In the genomic region with DNA sequence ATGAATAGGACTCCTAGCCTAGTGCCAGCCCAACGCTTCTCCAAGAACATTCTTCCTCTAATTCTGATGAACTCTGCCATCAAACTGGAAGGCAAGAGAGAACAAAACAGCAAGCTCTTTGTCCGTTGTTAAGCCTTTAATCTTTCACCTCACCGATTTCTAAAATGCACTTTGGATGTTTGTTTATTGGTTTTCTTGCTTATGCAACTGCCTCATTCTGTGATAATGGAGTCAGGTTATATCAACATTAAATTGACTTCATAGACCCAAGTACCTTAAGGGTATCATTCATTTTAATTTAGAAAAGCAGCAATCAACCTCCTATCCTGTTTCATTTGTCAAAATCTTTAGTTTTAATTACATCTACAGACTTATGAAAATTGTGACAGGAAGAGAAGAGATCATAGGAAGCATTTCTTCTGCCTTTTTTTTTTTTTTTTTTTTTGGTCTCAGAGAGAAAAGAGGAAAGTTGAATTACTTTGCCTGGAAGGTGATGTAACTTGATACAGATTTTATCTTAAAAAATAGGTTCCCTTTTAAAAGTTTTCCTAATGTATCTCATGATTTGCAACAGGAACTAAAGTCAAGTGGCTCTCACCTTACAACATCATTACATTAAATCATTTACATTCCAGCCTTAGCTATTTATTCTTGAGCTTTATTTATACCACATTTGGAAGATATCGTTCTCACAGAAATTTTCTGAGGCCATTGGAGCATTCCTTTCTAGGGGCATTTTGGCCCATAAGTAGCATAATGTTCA, we compare ENCODE assay signal across 1 cellular context.
TF ChIP-seq lines count a peak whose summit lies in the region.

No MANE protein-coding gene starts in this region.

TF ChIP-seq in HEK293, 187 proteins besides CTCF, POLR2A, EP300 and RAD21 (continued from another document):
- TF ChIP-seq, protein P1, sequence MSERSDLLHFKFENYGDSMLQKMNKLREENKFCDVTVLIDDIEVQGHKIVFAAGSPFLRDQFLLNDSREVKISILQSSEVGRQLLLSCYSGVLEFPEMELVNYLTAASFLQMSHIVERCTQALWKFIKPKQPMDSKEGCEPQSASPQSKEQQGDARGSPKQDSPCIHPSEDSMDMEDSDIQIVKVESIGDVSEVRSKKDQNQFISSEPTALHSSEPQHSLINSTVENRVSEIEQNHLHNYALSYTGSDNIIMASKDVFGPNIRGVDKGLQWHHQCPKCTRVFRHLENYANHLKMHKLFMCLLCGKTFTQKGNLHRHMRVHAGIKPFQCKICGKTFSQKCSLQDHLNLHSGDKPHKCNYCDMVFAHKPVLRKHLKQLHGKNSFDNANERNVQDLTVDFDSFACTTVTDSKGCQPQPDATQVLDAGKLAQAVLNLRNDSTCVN (tag by site-specific recombination; optimal IDR thresholded peaks at IDR 0.05) = no peak
- TF ChIP-seq, protein P2, sequence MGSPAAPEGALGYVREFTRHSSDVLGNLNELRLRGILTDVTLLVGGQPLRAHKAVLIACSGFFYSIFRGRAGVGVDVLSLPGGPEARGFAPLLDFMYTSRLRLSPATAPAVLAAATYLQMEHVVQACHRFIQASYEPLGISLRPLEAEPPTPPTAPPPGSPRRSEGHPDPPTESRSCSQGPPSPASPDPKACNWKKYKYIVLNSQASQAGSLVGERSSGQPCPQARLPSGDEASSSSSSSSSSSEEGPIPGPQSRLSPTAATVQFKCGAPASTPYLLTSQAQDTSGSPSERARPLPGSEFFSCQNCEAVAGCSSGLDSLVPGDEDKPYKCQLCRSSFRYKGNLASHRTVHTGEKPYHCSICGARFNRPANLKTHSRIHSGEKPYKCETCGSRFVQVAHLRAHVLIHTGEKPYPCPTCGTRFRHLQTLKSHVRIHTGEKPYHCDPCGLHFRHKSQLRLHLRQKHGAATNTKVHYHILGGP (tag by site-specific recombination; IDR thresholded peaks at IDR 0.05) = no peak
- TF ChIP-seq ZNF132 (tag by site-specific recombination; IDR thresholded peaks at IDR 0.05; ENCODE audit: borderline replicate concordance) = no peak
- TF ChIP-seq ZNF404 (tag by site-specific recombination; IDR thresholded peaks at IDR 0.05) = no peak
- TF ChIP-seq ZBTB17 (tag by site-specific recombination; IDR thresholded peaks at IDR 0.05) = peak; percentile 24; the same call in 1 of the 2 replicates
- TF ChIP-seq ZNF621 (tag by site-specific recombination; IDR thresholded peaks at IDR 0.05) = no peak
- peak; percentile 64; the same call in 1 of the 2 replicates for TF ChIP-seq ZNF843 (tag by site-specific recombination; IDR thresholded peaks at IDR 0.05)
- TF ChIP-seq ZNF521 (tag by site-specific recombination; IDR thresholded peaks at IDR 0.05) = no peak
- TF ChIP-seq, protein P3, sequence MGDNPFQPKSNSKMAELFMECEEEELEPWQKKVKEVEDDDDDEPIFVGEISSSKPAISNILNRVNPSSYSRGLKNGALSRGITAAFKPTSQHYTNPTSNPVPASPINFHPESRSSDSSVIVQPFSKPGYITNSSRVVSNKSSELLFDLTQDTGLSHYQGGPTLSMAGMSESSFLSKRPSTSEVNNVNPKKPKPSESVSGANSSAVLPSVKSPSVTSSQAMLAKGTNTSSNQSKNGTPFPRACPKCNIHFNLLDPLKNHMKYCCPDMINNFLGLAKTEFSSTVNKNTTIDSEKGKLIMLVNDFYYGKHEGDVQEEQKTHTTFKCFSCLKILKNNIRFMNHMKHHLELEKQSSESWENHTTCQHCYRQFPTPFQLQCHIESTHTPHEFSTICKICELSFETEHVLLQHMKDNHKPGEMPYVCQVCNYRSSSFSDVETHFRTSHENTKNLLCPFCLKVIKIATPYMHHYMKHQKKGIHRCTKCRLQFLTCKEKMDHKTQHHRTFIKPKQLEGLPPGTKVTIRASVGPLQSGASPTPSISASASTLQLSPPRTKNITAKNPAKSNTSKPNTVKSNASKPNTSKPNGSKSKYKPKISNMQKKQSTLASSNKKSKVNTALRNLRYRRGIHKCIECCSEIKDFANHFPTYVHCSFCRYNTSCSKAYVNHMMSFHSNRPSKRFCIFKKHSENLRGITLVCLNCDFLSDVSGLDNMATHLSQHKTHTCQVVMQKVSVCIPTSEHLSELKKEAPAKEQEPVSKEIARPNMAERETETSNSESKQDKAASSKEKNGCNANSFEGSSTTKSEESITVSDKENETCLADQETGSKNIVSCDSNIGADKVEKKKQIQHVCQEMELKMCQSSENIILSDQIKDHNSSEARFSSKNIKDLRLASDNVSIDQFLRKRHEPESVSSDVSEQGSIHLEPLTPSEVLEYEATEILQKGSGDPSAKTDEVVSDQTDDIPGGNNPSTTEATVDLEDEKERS (tag by site-specific recombination; IDR thresholded peaks at IDR 0.05) = no peak
- no peak for TF ChIP-seq ZNF138 (tag by site-specific recombination; IDR thresholded peaks at IDR 0.05; ENCODE audit: borderline replicate concordance)
- TF ChIP-seq, protein P4, sequence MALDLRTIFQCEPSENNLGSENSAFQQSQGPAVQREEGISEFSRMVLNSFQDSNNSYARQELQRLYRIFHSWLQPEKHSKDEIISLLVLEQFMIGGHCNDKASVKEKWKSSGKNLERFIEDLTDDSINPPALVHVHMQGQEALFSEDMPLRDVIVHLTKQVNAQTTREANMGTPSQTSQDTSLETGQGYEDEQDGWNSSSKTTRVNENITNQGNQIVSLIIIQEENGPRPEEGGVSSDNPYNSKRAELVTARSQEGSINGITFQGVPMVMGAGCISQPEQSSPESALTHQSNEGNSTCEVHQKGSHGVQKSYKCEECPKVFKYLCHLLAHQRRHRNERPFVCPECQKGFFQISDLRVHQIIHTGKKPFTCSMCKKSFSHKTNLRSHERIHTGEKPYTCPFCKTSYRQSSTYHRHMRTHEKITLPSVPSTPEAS (tag by site-specific recombination; IDR thresholded peaks at IDR 0.05) = no peak
- TF ChIP-seq, protein P5, sequence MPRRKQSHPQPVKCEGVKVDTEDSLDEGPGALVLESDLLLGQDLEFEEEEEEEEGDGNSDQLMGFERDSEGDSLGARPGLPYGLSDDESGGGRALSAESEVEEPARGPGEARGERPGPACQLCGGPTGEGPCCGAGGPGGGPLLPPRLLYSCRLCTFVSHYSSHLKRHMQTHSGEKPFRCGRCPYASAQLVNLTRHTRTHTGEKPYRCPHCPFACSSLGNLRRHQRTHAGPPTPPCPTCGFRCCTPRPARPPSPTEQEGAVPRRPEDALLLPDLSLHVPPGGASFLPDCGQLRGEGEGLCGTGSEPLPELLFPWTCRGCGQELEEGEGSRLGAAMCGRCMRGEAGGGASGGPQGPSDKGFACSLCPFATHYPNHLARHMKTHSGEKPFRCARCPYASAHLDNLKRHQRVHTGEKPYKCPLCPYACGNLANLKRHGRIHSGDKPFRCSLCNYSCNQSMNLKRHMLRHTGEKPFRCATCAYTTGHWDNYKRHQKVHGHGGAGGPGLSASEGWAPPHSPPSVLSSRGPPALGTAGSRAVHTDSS (tag by site-specific recombination; IDR thresholded peaks at IDR 0.05) = no peak
- peak; percentile 95 for TF ChIP-seq TCF7L2 (IDR thresholded peaks at IDR 0.05; ENCODE audit: borderline replicate concordance, low read depth, low read length)
- TF ChIP-seq, protein P6, sequence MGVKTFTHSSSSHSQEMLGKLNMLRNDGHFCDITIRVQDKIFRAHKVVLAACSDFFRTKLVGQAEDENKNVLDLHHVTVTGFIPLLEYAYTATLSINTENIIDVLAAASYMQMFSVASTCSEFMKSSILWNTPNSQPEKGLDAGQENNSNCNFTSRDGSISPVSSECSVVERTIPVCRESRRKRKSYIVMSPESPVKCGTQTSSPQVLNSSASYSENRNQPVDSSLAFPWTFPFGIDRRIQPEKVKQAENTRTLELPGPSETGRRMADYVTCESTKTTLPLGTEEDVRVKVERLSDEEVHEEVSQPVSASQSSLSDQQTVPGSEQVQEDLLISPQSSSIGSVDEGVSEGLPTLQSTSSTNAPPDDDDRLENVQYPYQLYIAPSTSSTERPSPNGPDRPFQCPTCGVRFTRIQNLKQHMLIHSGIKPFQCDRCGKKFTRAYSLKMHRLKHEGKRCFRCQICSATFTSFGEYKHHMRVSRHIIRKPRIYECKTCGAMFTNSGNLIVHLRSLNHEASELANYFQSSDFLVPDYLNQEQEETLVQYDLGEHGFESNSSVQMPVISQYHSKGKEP (tag by site-specific recombination; IDR thresholded peaks at IDR 0.05) = 0 out of 2 replicates have a peak, but pooled peaks have one; percentile 33
- peak; percentile 72; the same call in 1 of the 2 replicates for TF ChIP-seq BCL11A (tag by site-specific recombination; IDR thresholded peaks at IDR 0.05; ENCODE audit: low read depth)
- no peak for TF ChIP-seq ZNF530 (tag by site-specific recombination; IDR thresholded peaks at IDR 0.05; ENCODE audit: low read depth)
- TF ChIP-seq PRDM1 (tag by site-specific recombination; IDR thresholded peaks at IDR 0.05) = no peak
- TF ChIP-seq ZNF433 (tag by site-specific recombination; IDR thresholded peaks at IDR 0.05; ENCODE audit: low read depth) = no peak
- TF ChIP-seq MEIS1 (CRISPR knock-in tag; IDR thresholded peaks at IDR 0.05; ENCODE audit: borderline replicate concordance) = no peak
- TF ChIP-seq ZNF354C (tag by site-specific recombination; IDR thresholded peaks at IDR 0.05; ENCODE audit: borderline replicate concordance, low read depth) = no peak
- peak; percentile 63; the same call in 1 of the 2 replicates for TF ChIP-seq ZXDB (tag by site-specific recombination; IDR thresholded peaks at IDR 0.05)
- TF ChIP-seq WT1 (tag by site-specific recombination; IDR thresholded peaks at IDR 0.05) = peak; percentile 54
- TF ChIP-seq KLF9 (tag by site-specific recombination; IDR thresholded peaks at IDR 0.05; ENCODE audit: low read depth) = no peak
- TF ChIP-seq, protein P7, sequence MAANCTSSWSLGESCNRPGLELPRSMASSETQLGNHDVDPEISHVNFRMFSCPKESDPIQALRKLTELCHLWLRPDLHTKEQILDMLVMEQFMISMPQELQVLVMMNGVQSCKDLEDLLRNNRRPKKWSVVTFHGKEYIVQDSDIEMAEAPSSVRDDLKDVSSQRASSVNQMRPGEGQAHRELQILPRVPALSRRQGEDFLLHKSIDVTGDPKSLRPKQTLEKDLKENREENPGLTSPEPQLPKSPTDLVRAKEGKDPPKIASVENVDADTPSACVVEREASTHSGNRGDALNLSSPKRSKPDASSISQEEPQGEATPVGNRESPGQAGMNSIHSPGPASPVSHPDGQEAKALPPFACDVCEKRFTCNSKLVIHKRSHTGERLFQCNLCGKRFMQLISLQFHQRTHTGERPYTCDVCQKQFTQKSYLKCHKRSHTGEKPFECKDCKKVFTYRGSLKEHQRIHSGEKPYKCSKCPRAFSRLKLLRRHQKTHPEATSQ (tag by site-specific recombination; IDR thresholded peaks at IDR 0.05) = no peak
- no peak for TF ChIP-seq ZNF121 (tag by site-specific recombination; IDR thresholded peaks at IDR 0.05)
- TF ChIP-seq, protein P8, sequence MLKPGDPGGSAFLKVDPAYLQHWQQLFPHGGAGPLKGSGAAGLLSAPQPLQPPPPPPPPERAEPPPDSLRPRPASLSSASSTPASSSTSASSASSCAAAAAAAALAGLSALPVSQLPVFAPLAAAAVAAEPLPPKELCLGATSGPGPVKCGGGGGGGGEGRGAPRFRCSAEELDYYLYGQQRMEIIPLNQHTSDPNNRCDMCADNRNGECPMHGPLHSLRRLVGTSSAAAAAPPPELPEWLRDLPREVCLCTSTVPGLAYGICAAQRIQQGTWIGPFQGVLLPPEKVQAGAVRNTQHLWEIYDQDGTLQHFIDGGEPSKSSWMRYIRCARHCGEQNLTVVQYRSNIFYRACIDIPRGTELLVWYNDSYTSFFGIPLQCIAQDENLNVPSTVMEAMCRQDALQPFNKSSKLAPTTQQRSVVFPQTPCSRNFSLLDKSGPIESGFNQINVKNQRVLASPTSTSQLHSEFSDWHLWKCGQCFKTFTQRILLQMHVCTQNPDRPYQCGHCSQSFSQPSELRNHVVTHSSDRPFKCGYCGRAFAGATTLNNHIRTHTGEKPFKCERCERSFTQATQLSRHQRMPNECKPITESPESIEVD (tag by site-specific recombination; IDR thresholded peaks at IDR 0.05) = peak; percentile 56; the same call in 1 of the 2 replicates
- TF ChIP-seq, protein P9, sequence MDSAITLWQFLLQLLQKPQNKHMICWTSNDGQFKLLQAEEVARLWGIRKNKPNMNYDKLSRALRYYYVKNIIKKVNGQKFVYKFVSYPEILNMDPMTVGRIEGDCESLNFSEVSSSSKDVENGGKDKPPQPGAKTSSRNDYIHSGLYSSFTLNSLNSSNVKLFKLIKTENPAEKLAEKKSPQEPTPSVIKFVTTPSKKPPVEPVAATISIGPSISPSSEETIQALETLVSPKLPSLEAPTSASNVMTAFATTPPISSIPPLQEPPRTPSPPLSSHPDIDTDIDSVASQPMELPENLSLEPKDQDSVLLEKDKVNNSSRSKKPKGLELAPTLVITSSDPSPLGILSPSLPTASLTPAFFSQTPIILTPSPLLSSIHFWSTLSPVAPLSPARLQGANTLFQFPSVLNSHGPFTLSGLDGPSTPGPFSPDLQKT (IDR thresholded peaks at IDR 0.05; ENCODE audit: borderline replicate concordance, low read depth, low read length) = no peak
- no peak for TF ChIP-seq ZNF112 (tag by site-specific recombination; IDR thresholded peaks at IDR 0.05)
- no peak for TF ChIP-seq ZNF223 (tag by site-specific recombination; IDR thresholded peaks at IDR 0.05)
